Comparison of ENCODE assay signal across 8 cellular contexts in genomic region chr10:100969175-100970075, GRCh38. TPM values are rescaled to one million over a fixed set of nuclear protein-coding genes. Genes with fewer than 3 reads are reported as not detected.
DNase-seq lines count a peak whose midpoint lies in the region; ATAC-seq, FAIRE-seq and TF ChIP-seq lines count a peak whose summit lies in the region.

Gene SEMA4G, plus strand, starts transcription at chr10:100969504. Its CDS starts 3,409 bp downstream, at chr10:100972913.

- H3K4me1 Mint-ChIP-seq in T-cell, result peaks cover 8 to 18% (median 12%) of the 10 kb centered on the region in 3 donors

- H3K9me3 ChIP-seq in mammary epithelial cell (replicated peaks; ENCODE audit: insufficient read depth, low read length) (no peaks in the 10 kb centered on the region), kidney (ENCODE audit: control insufficient read depth in 1 of 2, low read length in 2 of 2) (no peaks in the 10 kb centered on the region)

- no peak within 1 kb of the TSS for H3K27ac Mint-ChIP-seq in T-cell

- peak within 1 kb of the TSS; percentile 40 to 58 (median 52) for H3K4me3 ChIP-seq in mammary epithelial cell (replicated peaks in 1 of 3; ENCODE audit: insufficient read depth in 1 of 3, low read depth in 2 of 3, low read length in 3 of 3)
- peak within 1 kb of the TSS; percentile 60 to 76 for H3K4me3 ChIP-seq in kidney (ENCODE audit: low read length in 2 of 2)

- intact Hi-C loops in mammary epithelial cell (cut with micrococcal nuclease), result loop anchor here (1.0 kb wide), 1 partner anchor 45 kb away; no protein-coding TSS in a partner anchor
- intact Hi-C loops in kidney (cut with DNase I), result no loop called here

- DNase-seq in ELF-1 (ENCODE audit: low read depth, low spot score), result peak; percentile 73
- peak in 30 of 34 experiments; percentile 7 to 51 (median 31) for DNase-seq in T-cell
- DNase-seq in mammary epithelial cell, result no peak
- peak; percentile 84 for DNase-seq in kidney
- DNase-seq in stimulated activated CD4-positive, alpha-beta T cell treated with anti-CD3 and anti-CD28 coated beads, Interleukin-1b, Interleukin-23, amount 100 ng/mL, for 48 hours, result peak; percentile 33
- DNase-seq in HK-2 (ENCODE audit: unreplicated experiment), result no peak

- H3K27me3 Mint-ChIP-seq in T-cell, result peaks cover 0 to 4% of the 10 kb centered on the region in 2 donors

- in situ Hi-C loops in mammary epithelial cell (cut with MboI; ENCODE audit: low sequenced_read_pairs in 2 of 2), result no loop called here

- H3K4me2 ChIP-seq in mammary epithelial cell (ENCODE audit: insufficient read depth, low read depth, low read length), result peak within 1 kb of the TSS; percentile 98

- H3K27me3 ChIP-seq in mammary epithelial cell (ENCODE audit: insufficient read depth, low read length), result no peaks in the 10 kb centered on the region

- BruUV-seq in mammary epithelial cell (replicated peaks; lab: Mats Ljungman, UMichigan), result no TSS peak

- no peaks in the 10 kb centered on the region for H3K36me3 ChIP-seq in mammary epithelial cell (ENCODE audit: insufficient read depth, low read length)
- H3K36me3 ChIP-seq in kidney (ENCODE audit: control insufficient read depth in 1 of 2, insufficient read depth in 2 of 2, low read length in 2 of 2), result peaks cover 4 to 5% of the 10 kb centered on the region in 2 donors

- CTCF ChIA-PET in T-cell (lab: Charles Lee) (interaction anchor here in 1 of 2 donors (0.9 kb wide), 1 partner anchor 12 kb away, joined by 3 read pairs; no protein-coding TSS in a partner anchor), mammary epithelial cell (lab: Charles Lee; ENCODE audit: low non-redundant PET) (no interaction called here)

- peak within 1 kb of the TSS; percentile 57 to 74 (median 58) for H3K4me3 Mint-ChIP-seq in T-cell

- POLR2A ChIA-PET in T-cell (lab: Charles Lee), result no interaction called here

- ATAC-seq in HG03095 (IDR thresholded peaks at IDR 0.05; ENCODE audit: unreplicated experiment) (peak; percentile 48), T-cell (replicated peaks in 1 of 4) (peak; percentile 73 to 81 (median 79)), GM21717 (IDR thresholded peaks at IDR 0.05; ENCODE audit: unreplicated experiment) (no peak)

- H3K4me1 ChIP-seq in mammary epithelial cell (ENCODE audit: insufficient read depth, low read length) (peaks cover 10% of the 10 kb centered on the region), kidney (ENCODE audit: control insufficient read depth in 1 of 2, insufficient read depth in 1 of 2, low read depth in 1 of 2, low read length in 2 of 2) (peaks cover 24% of the 10 kb centered on the region in 2 donors)

- H4K20me1 ChIP-seq in mammary epithelial cell (ENCODE audit: insufficient read depth, low read length), result no peaks in the 10 kb centered on the region

- no peaks in the 10 kb centered on the region for H3K36me3 Mint-ChIP-seq in T-cell

- no peaks in the 10 kb centered on the region for H3K79me2 ChIP-seq in mammary epithelial cell (ENCODE audit: insufficient read depth, low read length)

- H2AFZ ChIP-seq in mammary epithelial cell (ENCODE audit: low read depth, low read length), result peak within 1 kb of the TSS; percentile 90

- 7% methylated on average over 19 of the region's 71 CpGs for WGBS in mammary epithelial cell (ENCODE audit: low coverage, missing lambda C conversion rate)

- H3K27ac ChIP-seq in mammary epithelial cell (ENCODE audit: insufficient read depth, low read depth, low read length) (no peak within 1 kb of the TSS), kidney (ENCODE audit: low read depth in 2 of 2, low read length in 2 of 2) (peak within 1 kb of the TSS; percentile 10 to 61)

- no peak for FAIRE-seq in kidney (lab: Jason Lieb, UNC)

- H3K9ac ChIP-seq in mammary epithelial cell (ENCODE audit: insufficient read depth, low read length), result no peak within 1 kb of the TSS
- H3K9ac ChIP-seq in kidney (ENCODE audit: low read length in 2 of 2), result peak within 1 kb of the TSS; percentile 35 to 70

- dilution Hi-C loops in mammary epithelial cell (cut with HindIII; ENCODE audit: low sequenced_read_pairs), result no loop called here

- TF ChIP-seq CTCF in mammary epithelial cell (conservative IDR thresholded peaks at IDR 0.05 in 1 of 2, IDR thresholded peaks at IDR 0.05 in 1 of 2; ENCODE audit: extremely low read depth in 1 of 2, insufficient read depth in 1 of 2, low read depth in 1 of 2, low read length in 2 of 2), result peak; percentile 52 to 74
- peak; percentile 49 for TF ChIP-seq CTCF in kidney (IDR thresholded peaks at IDR 0.05; ENCODE audit: borderline replicate concordance, extremely low read depth, insufficient read depth)

- H3K9me3 Mint-ChIP-seq in T-cell, result no peaks in the 10 kb centered on the region

RNA-seq across cellular contexts. Expression of gene SEMA4G, which starts in this region (rescaled TPM):
- total RNA-seq in T-cell (1 to 10 TPM; 1.1 to 2.8 (median 1.4) TPM), mammary epithelial cell (1 to 10 TPM in 1 of 2 donors, under 1 TPM in 1; 0.83 to 3.7 TPM), kidney (6.1 TPM)
- polyA plus RNA-seq in mammary epithelial cell (2.3 TPM), kidney (ENCODE audit: insufficient read depth, low read depth, low replicate concordance) (23.5 TPM)
- 4.3 TPM for polyA minus RNA-seq in mammary epithelial cell

Comparison
In these comparisons a context has a peak if more than half of its experiments do, and no peak if none do; other contexts are left out.
1. DNase-seq: peak in ELF-1 (single experiment), T-cell (30 of 34), kidney (single experiment) and stimulated activated CD4-positive, alpha-beta T cell treated with anti-CD3 and anti-CD28 coated beads, Interleukin-1b, Interleukin-23, amount 100 ng/mL, for 48 hours (single experiment); none in mammary epithelial cell (single experiment) and HK-2 (single experiment).